ENCODE assay signal across 25 cellular contexts in the genomic region with DNA sequence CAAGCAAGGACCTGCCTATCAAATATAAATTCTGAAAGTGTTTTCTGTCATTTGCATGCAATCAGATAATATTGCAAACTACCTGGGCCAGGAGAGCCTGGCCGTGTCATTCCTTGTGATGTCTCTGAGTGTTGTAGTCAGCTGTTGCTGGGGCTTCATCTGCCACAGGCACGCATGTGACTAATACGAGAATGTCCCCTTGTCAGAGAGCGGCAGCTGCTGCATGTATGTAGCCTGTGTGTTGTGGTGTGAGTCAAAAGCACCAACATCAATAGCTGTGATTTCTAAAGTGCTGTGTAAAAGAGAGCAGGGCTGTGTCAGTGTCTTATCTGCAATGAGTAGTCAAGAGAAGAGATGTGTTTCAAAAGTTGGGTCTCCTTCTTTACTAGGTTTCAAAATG.
"Had no signal": no experiment of that assay in that cellular context is flagged by ENCODE, and none has a peak within 500 bp of the region (broad histone marks: within the 10 kb centered on the region; RNA-seq: fewer than 3 reads in every experiment).

No MANE protein-coding gene starts in this region.

- H3K9me3 Mint-ChIP-seq: activated naive CD4-positive, alpha-beta T cell treated with anti-CD3 and anti-CD28 coated beads, Interleukin-2, amount 50 U/mL, for 24 hours; activated T-helper 2 cell treated with anti-CD3 and anti-CD28 coated beads, Interferon-gamma antibody, Interleukin-2, Interleukin-4, amounts not matched to agents 10 μg/mL and 5 μg/mL and 100 μg/mL, durations not matched to agents 14 hours and 24 hours and 36 hours; natural killer cell treated with Interleukin-12 subunit alpha and Interleukin-12 subunit beta and Interleukin-15 and Interleukin-18, amount 100 ng/mL, for 72 hours had no signal

- H3K27ac ChIP-seq: left lung, lower lobe of right lung, neutrophil, pancreas, prostate gland, tibial nerve had no signal

- H3K4me3 Mint-ChIP-seq: activated CD8-positive, alpha-beta memory T cell treated with anti-CD3 and anti-CD28 coated beads, Interleukin-2, amount 10 ng/mL, durations not matched to agents 7 days and 5 days; activated CD8-positive, alpha-beta T cell treated with anti-CD3 and anti-CD28 coated beads, Interleukin-2, amount 10 ng/mL, durations not matched to agents 7 days and 5 days; activated naive CD4-positive, alpha-beta T cell treated with anti-CD3 and anti-CD28 coated beads, Interleukin-2, amount 50 U/mL, for 24 hours; activated naive CD8-positive, alpha-beta T cell treated with anti-CD3 and anti-CD28 coated beads, Interleukin-2, amount 50 U/mL, for 24 hours; natural killer cell treated with Interleukin-12 subunit alpha and Interleukin-12 subunit beta and Interleukin-15 and Interleukin-18, amount 100 ng/mL, for 72 hours; T-helper 17 cell had no signal

- ATAC-seq: activated CD8-positive, alpha-beta memory T cell treated with anti-CD3 and anti-CD28 coated beads, Interleukin-2, amount 10 ng/mL, durations not matched to agents 7 days and 5 days; activated CD8-positive, alpha-beta T cell treated with anti-CD3 and anti-CD28 coated beads, Interleukin-2, amount 10 ng/mL, durations not matched to agents 7 days and 5 days; activated naive CD8-positive, alpha-beta T cell treated with anti-CD3 and anti-CD28 coated beads, Interleukin-2, amount 50 U/mL, for 24 hours; esophagus mucosa; left lung; lower lobe of right lung; natural killer cell treated with Interleukin-12 subunit alpha and Interleukin-12 subunit beta and Interleukin-15 and Interleukin-18, amount 100 ng/mL, for 72 hours; pancreas; T-helper 17 cell had no signal

- DNase-seq: activated CD4-positive, alpha-beta T cell treated with anti-CD3 and anti-CD28 coated beads for 1 hour; activated CD4-positive, alpha-beta T cell treated with anti-CD3 and anti-CD28 coated beads, Interleukin-2, amount 50 U/mL, for 1 hour; activated CD8-positive, alpha-beta memory T cell treated with anti-CD3 and anti-CD28 coated beads, Interleukin-2, amount 10 ng/mL, durations not matched to agents 7 days and 5 days; activated CD8-positive, alpha-beta T cell treated with anti-CD3 and anti-CD28 coated beads, Interleukin-2, amount 10 ng/mL, durations not matched to agents 7 days and 5 days; activated naive CD8-positive, alpha-beta T cell treated with anti-CD3 and anti-CD28 coated beads, Interleukin-2, amount 50 U/mL, for 24 hours; activated T-cell treated with anti-CD3 and anti-CD28 coated beads, Interleukin-2, amount 50 U/mL, for 48 hours; amygdala; caudate nucleus; foreskin melanocyte; left lung; lower lobe of right lung; mesenchymal stem cell; pancreas; retina; stimulated activated CD4-positive, alpha-beta T cell treated with anti-CD3 and anti-CD28 coated beads, Interleukin-2, amount 100 ng/mL, for 48 hours; stimulated activated naive CD4-positive, alpha-beta T cell treated with Interleukin-2 at 50 U/mL for 16 hours; T-helper 17 cell; T1000 had no signal

- H3K4me1 Mint-ChIP-seq: activated CD8-positive, alpha-beta memory T cell treated with anti-CD3 and anti-CD28 coated beads, Interleukin-2, amount 10 ng/mL, durations not matched to agents 7 days and 5 days; activated naive CD4-positive, alpha-beta T cell treated with anti-CD3 and anti-CD28 coated beads, Interleukin-2, amount 50 U/mL, for 24 hours; activated naive CD8-positive, alpha-beta T cell treated with anti-CD3 and anti-CD28 coated beads, Interleukin-2, amount 50 U/mL, for 24 hours had no signal

- H3K36me3 Mint-ChIP-seq: activated CD8-positive, alpha-beta memory T cell treated with anti-CD3 and anti-CD28 coated beads, Interleukin-2, amount 10 ng/mL, durations not matched to agents 7 days and 5 days; activated naive CD4-positive, alpha-beta T cell treated with anti-CD3 and anti-CD28 coated beads, Interleukin-2, amount 50 U/mL, for 24 hours; natural killer cell treated with Interleukin-12 subunit alpha and Interleukin-12 subunit beta and Interleukin-15 and Interleukin-18, amount 100 ng/mL, for 72 hours had no signal

- H3K36me3 ChIP-seq: left lung, lower lobe of right lung, neutrophil, pancreas, prostate gland, tibial nerve had no signal

- H3K4me3 ChIP-seq: left lung, lower lobe of right lung, pancreas, prostate gland, tibial nerve had no signal

- H3K4me1 ChIP-seq: left lung, lower lobe of right lung, pancreas, prostate gland, tibial nerve had no signal

- H3K27me3 ChIP-seq: pancreas, tibial nerve had no signal

- H3K9me3 ChIP-seq: left lung, lower lobe of right lung, neutrophil, pancreas, prostate gland, tibial nerve had no signal

- H3K27ac Mint-ChIP-seq: activated CD8-positive, alpha-beta memory T cell treated with anti-CD3 and anti-CD28 coated beads, Interleukin-2, amount 10 ng/mL, durations not matched to agents 7 days and 5 days; activated CD8-positive, alpha-beta T cell treated with anti-CD3 and anti-CD28 coated beads, Interleukin-2, amount 10 ng/mL, durations not matched to agents 7 days and 5 days; activated naive CD4-positive, alpha-beta T cell treated with anti-CD3 and anti-CD28 coated beads, Interleukin-2, amount 50 U/mL, for 24 hours; activated naive CD8-positive, alpha-beta T cell treated with anti-CD3 and anti-CD28 coated beads, Interleukin-2, amount 50 U/mL, for 24 hours; activated T-helper 2 cell treated with anti-CD3 and anti-CD28 coated beads, Interferon-gamma antibody, Interleukin-2, Interleukin-4, amounts not matched to agents 10 μg/mL and 5 μg/mL and 100 μg/mL, durations not matched to agents 14 hours and 24 hours and 36 hours; natural killer cell treated with Interleukin-12 subunit alpha and Interleukin-12 subunit beta and Interleukin-15 and Interleukin-18, amount 100 ng/mL, for 72 hours; T-helper 17 cell had no signal
